ENCODE assay signal across 8 cellular contexts in the genomic region with DNA sequence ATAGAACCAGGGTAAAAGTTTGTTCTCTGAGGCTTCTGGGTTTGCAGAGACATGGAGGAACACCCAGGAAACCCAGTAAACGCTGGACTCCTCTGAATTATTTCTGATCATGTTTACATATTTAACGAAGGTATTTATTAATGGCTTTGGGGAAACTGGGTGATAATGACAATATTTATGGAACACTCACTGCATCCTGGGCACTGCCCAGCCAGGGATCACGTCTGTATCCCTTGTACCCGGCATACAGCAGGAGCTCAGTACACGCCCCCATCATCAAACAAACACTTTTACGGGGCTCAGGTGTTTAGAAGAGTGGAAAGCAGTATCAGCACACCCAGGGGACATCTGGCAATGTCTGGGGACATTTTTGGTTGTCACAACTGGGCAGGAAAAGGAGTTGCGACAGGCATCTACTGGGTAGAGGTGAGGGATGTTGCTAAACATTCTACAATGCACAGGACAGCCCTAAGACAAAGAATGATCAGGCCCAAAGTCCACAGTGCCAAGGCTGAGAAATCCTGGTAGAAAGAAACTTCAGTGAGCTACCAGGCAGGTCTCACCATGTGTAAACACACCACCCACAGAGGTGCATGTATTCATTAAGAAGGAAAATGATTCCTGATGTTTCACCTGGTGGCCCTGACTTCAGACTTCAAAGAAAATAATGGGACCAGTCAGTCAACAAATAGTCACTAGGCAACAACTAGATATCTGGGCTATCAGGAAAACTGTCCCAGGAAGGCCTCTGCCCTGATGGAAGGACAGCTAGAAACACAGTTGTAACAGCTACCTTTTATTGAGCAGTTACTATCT. TPM values are rescaled to one million over a fixed set of nuclear protein-coding genes. Genes with fewer than 3 reads are reported as not detected.
DNase-seq lines count a peak whose midpoint lies in the region; ATAC-seq and TF ChIP-seq lines count a peak whose summit lies in the region.

No MANE protein-coding gene starts in this region.

- H3K4me1 ChIP-seq in HUES48 (ENCODE audit: control insufficient read depth, insufficient read depth, low read length) (peaks cover 62% of the 10 kb centered on the region), Peyer's patch (peaks cover 0 to 64% (median 31%) of the 10 kb centered on the region in 4 donors), right cardiac atrium (ENCODE audit: control insufficient read depth, insufficient read depth, low read length) (peaks cover 44% of the 10 kb centered on the region)

- WGBS in right cardiac atrium, result 86% methylated on average over 7 of the region's 7 CpGs

- H3K9me3 ChIP-seq in HUES48 (ENCODE audit: control insufficient read depth, insufficient read depth, low read length) (no peaks in the 10 kb centered on the region), Peyer's patch (no peaks in the 10 kb centered on the region), right cardiac atrium (ENCODE audit: control insufficient read depth, low read length) (no peaks in the 10 kb centered on the region)

- no peaks in the 10 kb centered on the region for H3K27me3 ChIP-seq in HUES48 (ENCODE audit: control insufficient read depth, insufficient read depth, low read length)
- no peaks in the 10 kb centered on the region for H3K27me3 ChIP-seq in Peyer's patch
- H3K27me3 ChIP-seq in right cardiac atrium (ENCODE audit: control insufficient read depth, insufficient read depth), result no peaks in the 10 kb centered on the region

- H3K9ac ChIP-seq in HUES48 (ENCODE audit: low read depth, low read length), result peak overlapping the region; percentile 40; the same call in 1 of the 2 replicates

- peak; percentile 12 to 69 for TF ChIP-seq POLR2A in Peyer's patch (IDR thresholded peaks at IDR 0.05)

- ATAC-seq in right cardiac atrium, result no peak

- intact Hi-C loops in right cardiac atrium (cut with DNase I), result loop anchor here in 1 of 4 donors (5.0 kb wide), 1 partner anchor 36 kb away; the partner anchor contains the start of gene ZMYND8

- H3K36me3 ChIP-seq in HUES48 (ENCODE audit: control insufficient read depth, insufficient read depth, low read length) (no peaks in the 10 kb centered on the region), Peyer's patch (peaks cover 0 to 3% (median 0%) of the 10 kb centered on the region in 3 donors)

- DNase-seq in Peyer's patch, result peak in 1 of 3 donors; percentile 69
- no peak for DNase-seq in right cardiac atrium
- no peak for DNase-seq in activated CD4-positive, alpha-beta T cell treated with anti-CD3 and anti-CD28 coated beads for 48 hours
- no peak for DNase-seq in MV-4-11 (lab: John Stamatoyannopoulos, UW)
- DNase-seq in activated CD4-positive, alpha-beta T cell treated with anti-CD3 and anti-CD28 coated beads, Interleukin-2, amount 50 U/mL, for 1 hour, result no peak
- no peak for DNase-seq in AG20443 (ENCODE audit: low spot score)

- TF ChIP-seq CTCF in Peyer's patch (IDR thresholded peaks at IDR 0.05), result no peak

- H3K4me3 ChIP-seq in HUES48 (ENCODE audit: low read depth, low read length), result no peak overlapping the region
- no peak overlapping the region for H3K4me3 ChIP-seq in Peyer's patch
- no peak overlapping the region for H3K4me3 ChIP-seq in right cardiac atrium (ENCODE audit: low read length)
- H3K4me3 ChIP-seq in skin epidermis, result no peak overlapping the region

- H3K27ac ChIP-seq in HUES48 (ENCODE audit: low read depth, low read length), result peak overlapping the region; percentile 100
- H3K27ac ChIP-seq in Peyer's patch, result peak overlapping the region in 3 of 4 donors; percentile 93 to 99 (median 94)
- peak overlapping the region; percentile 100 for H3K27ac ChIP-seq in right cardiac atrium (ENCODE audit: low read length)
- H3K27ac ChIP-seq in skin epidermis, result peak overlapping the region in 19 of 21 experiments; percentile 15 to 99 (median 94)

RNA-seq across cellular contexts. Expression of gene ZMYND8, which starts 35.3 kb away (rescaled TPM):
- total RNA-seq in Peyer's patch, result 100 to 1,000 TPM in 1 of 4 donors, 10 to 100 TPM in 3; 51.3 to 106 (median 94.0) TPM
- total RNA-seq in right cardiac atrium, result 10 to 100 TPM; 20.4 to 35.7 (median 31.4) TPM
- polyA plus RNA-seq in right cardiac atrium, result 10.0 TPM
